Comparison of ENCODE assay signal across 16 cellular contexts in genomic region chr2:38742797-38743559, GRCh38. TPM values are rescaled to one million over a fixed set of nuclear protein-coding genes. Genes with fewer than 3 reads are reported as not detected.
DNase-seq lines count a peak whose midpoint lies in the region; ATAC-seq, FAIRE-seq and TF ChIP-seq lines count a peak whose summit lies in the region.
"Had no signal": no experiment of that assay in that cellular context is flagged by ENCODE, and none has a peak within 500 bp of the region (broad histone marks: within the 10 kb centered on the region; RNA-seq: fewer than 3 reads in every experiment).

No MANE protein-coding gene starts in this region.

- POLR2A ChIA-PET in K562 (lab: Yijun Ruan, JAX) = interaction anchor here (0.7 to 3.9 kb wide), 16 partner anchors 8 to 210 kb away, joined by 3 to 30 read pairs (median 5); partner anchors contain the start of gene SRSF7

- H3K9me3 ChIP-seq in K562 (replicated peaks; ENCODE audit: control insufficient read depth, insufficient read depth, low read depth, low read length) (peaks cover 4% of the 10 kb centered on the region; the same call in 1 of the 2 replicates), trophoblast cell (ENCODE audit: insufficient read depth, low read depth, low read length) (no peaks in the 10 kb centered on the region)

- in situ Hi-C loops in K562 (cut with MboI) = loop anchor here (10.0 to 25.0 kb wide), 2 partner anchors 418 to 756 kb away; no protein-coding TSS in a partner anchor

- no peak overlapping the region for H3K4me2 ChIP-seq in K562 (ENCODE audit: insufficient read depth, low read length)
- H3K4me2 ChIP-seq in trophoblast cell (ENCODE audit: low read length) = no peak overlapping the region
- H3K4me2 ChIP-seq: KMS-11, smooth muscle cell had no signal

- H3K79me1 ChIP-seq in trophoblast cell (ENCODE audit: low read length) = no peaks in the 10 kb centered on the region

- DNase-seq in activated CD8-positive, alpha-beta memory T cell treated with anti-CD3 and anti-CD28 coated beads, Interleukin-2, amount 10 ng/mL, durations not matched to agents 7 days and 5 days = no peak
- no peak for DNase-seq in activated CD8-positive, alpha-beta memory T cell treated with anti-CD3 and anti-CD28 coated beads for 24 hours
- DNase-seq in K562 (ENCODE audit: extremely low read depth in 1 of 4, low spot score in 3 of 4) (peak in 1 of 4 experiments; percentile 19), trophoblast cell (peak; percentile 32 to 53), AG08395 (ENCODE audit: low spot score) (no peak), COR-L47 (lab: John Stamatoyannopoulos, UW) (no peak), NCI-H2081 (lab: John Stamatoyannopoulos, UW) (no peak)
- DNase-seq: activated CD4-positive, alpha-beta T cell treated with anti-CD3 and anti-CD28 coated beads, Interleukin-2, amount 50 U/mL, for 1 hour; activated gamma-delta T cell treated with Interleukin-2 at 50 U/mL for 16 hours; immature natural killer cell; NCI-H1694; NCI-H526 had no signal

- H4K12ac ChIP-seq in trophoblast cell (ENCODE audit: low read depth, low read length) = no peak overlapping the region

- H3K9me3 Mint-ChIP-seq in activated CD8-positive, alpha-beta memory T cell treated with anti-CD3 and anti-CD28 coated beads, Interleukin-2, amount 10 ng/mL, durations not matched to agents 7 days and 5 days (ENCODE audit: low read depth) = no peaks in the 10 kb centered on the region
- H3K9me3 Mint-ChIP-seq in IgD-negative memory B cell = no peaks in the 10 kb centered on the region
- H3K9me3 Mint-ChIP-seq: immature natural killer cell had no signal

- no peak overlapping the region for H3K27ac ChIP-seq in K562 (ENCODE audit: extremely low read depth, low read depth, low read length)
- no peak overlapping the region for H3K27ac ChIP-seq in trophoblast cell (ENCODE audit: low read depth, low read length)

- no peak overlapping the region for H4K8ac ChIP-seq in trophoblast cell (ENCODE audit: low read depth, low read length)

- no peaks in the 10 kb centered on the region for H3K27me3 ChIP-seq in K562 (ENCODE audit: control insufficient read depth in 2 of 2, insufficient read depth in 2 of 2, low read length in 2 of 2)
- H3K27me3 ChIP-seq in trophoblast cell (ENCODE audit: insufficient read depth, low read length) = no peaks in the 10 kb centered on the region

- no peak for FAIRE-seq in K562 (lab: Jason Lieb, UNC)
- FAIRE-seq: bronchial epithelial cell had no signal

- no peak overlapping the region for H4K91ac ChIP-seq in trophoblast cell (ENCODE audit: low read depth, low read length)

- H2AK5ac ChIP-seq in trophoblast cell (ENCODE audit: low read length) = no peak overlapping the region

- H3K4me1 ChIP-seq in K562 (replicated peaks in 1 of 2; ENCODE audit: control insufficient read depth in 2 of 2, insufficient read depth in 2 of 2, low read length in 2 of 2) (peaks cover 0 to 10% of the 10 kb centered on the region in 2 experiments; a peak in 2 of 5 replicates), trophoblast cell (ENCODE audit: control insufficient read depth in 1 of 2, insufficient read depth in 2 of 2, low read length in 2 of 2) (peaks cover under 1 to 2% of the 10 kb centered on the region in 2 experiments)

- H4K20me1 ChIP-seq in K562 (replicated peaks; ENCODE audit: control insufficient read depth, insufficient read depth, low read length) = peaks cover 19% of the 10 kb centered on the region

- CTCF ChIA-PET in activated CD8-positive, alpha-beta memory T cell treated with anti-CD3 and anti-CD28 coated beads, Interleukin-2, amount 10 ng/mL, durations not matched to agents 7 days and 5 days (lab: Charles Lee) = interaction anchor here (0.6 to 6.3 kb wide), 16 partner anchors 10 to 427 kb away, joined by 3 to 47 read pairs (median 4); partner anchors contain the start of genes GALM and HNRNPLL
- CTCF ChIA-PET in K562 (lab: Yijun Ruan, JAX; ENCODE audit: low intra/inter-chr PET ratio) = no interaction called here

- H2BK5ac ChIP-seq in trophoblast cell (ENCODE audit: low read depth, low read length, poor library complexity) = no peak overlapping the region

- H3K4me3 Mint-ChIP-seq in activated CD8-positive, alpha-beta memory T cell treated with anti-CD3 and anti-CD28 coated beads, Interleukin-2, amount 10 ng/mL, durations not matched to agents 7 days and 5 days = no peak overlapping the region
- H3K4me3 Mint-ChIP-seq in IgD-negative memory B cell = peak overlapping the region in 1 of 4 donors; percentile 23

- no peak overlapping the region for H2BK12ac ChIP-seq in trophoblast cell (ENCODE audit: low read length)

- no peak overlapping the region for H3K14ac ChIP-seq in trophoblast cell (ENCODE audit: low read length)

- 75% methylated on average over 10 of the region's 10 CpGs for WGBS in K562 (ENCODE audit: insufficient coverage, low coverage, missing lambda C conversion rate)
- WGBS in trophoblast cell (ENCODE audit: extremely low coverage, insufficient coverage, insufficient read length) = no CpG with 5 or more reads among the region's 10 CpGs

- H3K9me1 ChIP-seq in K562 (ENCODE audit: control insufficient read depth, insufficient read depth, low read length) = no peaks in the 10 kb centered on the region

- H3K4ac ChIP-seq in trophoblast cell (ENCODE audit: low read depth, low read length) = no peak overlapping the region

- no peak for TF ChIP-seq EP300 in K562 (IDR thresholded peaks at IDR 0.05; ENCODE audit: low read length)

- BruUV-seq in K562 (replicated peaks; lab: Mats Ljungman, UMichigan) = no TSS peak

- peak; percentile 46 for TF ChIP-seq POLR2A in K562 (conservative IDR thresholded peaks at IDR 0.05)

- H3K79me2 ChIP-seq in K562 (ENCODE audit: control insufficient read depth, insufficient read depth, low read length) = peaks cover 38% of the 10 kb centered on the region
- no peaks in the 10 kb centered on the region for H3K79me2 ChIP-seq in trophoblast cell (ENCODE audit: control insufficient read depth, insufficient read depth, low read length, poor library complexity)

- peaks cover 80% of the 10 kb centered on the region for H3K36me3 ChIP-seq in K562 (ENCODE audit: control insufficient read depth, insufficient read depth, low read length)
- peaks cover 12 to 27% of the 10 kb centered on the region in 2 experiments for H3K36me3 ChIP-seq in trophoblast cell (ENCODE audit: control insufficient read depth in 1 of 2, insufficient read depth in 2 of 2, low read length in 2 of 2)

- TF ChIP-seq RAD21 in K562 (CRISPR knock-in tag; conservative IDR thresholded peaks at IDR 0.05 in 1 of 2, IDR thresholded peaks at IDR 0.05 in 1 of 2) = no peak

- no peaks in the 10 kb centered on the region for H3K27me3 Mint-ChIP-seq in activated CD8-positive, alpha-beta memory T cell treated with anti-CD3 and anti-CD28 coated beads, Interleukin-2, amount 10 ng/mL, durations not matched to agents 7 days and 5 days
- H3K27me3 Mint-ChIP-seq in IgD-negative memory B cell = no peaks in the 10 kb centered on the region

- no peak overlapping the region for H2BK120ac ChIP-seq in trophoblast cell (ENCODE audit: insufficient read depth, low read length, poor library complexity)

- intact Hi-C loops in K562 (cut with micrococcal nuclease) = loop anchor here (5.0 to 10.0 kb wide), 2 partner anchors 426 to 482 kb away; no protein-coding TSS in a partner anchor

- H3K4me3 ChIP-seq in K562 (no peak overlapping the region), trophoblast cell (ENCODE audit: low read depth, low read length) (no peak overlapping the region)
- H3K4me3 ChIP-seq: smooth muscle cell had no signal

- peak; percentile 10 for ATAC-seq in activated CD8-positive, alpha-beta memory T cell treated with anti-CD3 and anti-CD28 coated beads, Interleukin-2, amount 10 ng/mL, durations not matched to agents 7 days and 5 days
- peak; percentile 57 for ATAC-seq in K562

- no peak for TF ChIP-seq CTCF in K562 (IDR thresholded peaks at IDR 0.05 in 2 of 3, conservative IDR thresholded peaks at IDR 0.05 in 1 of 3; ENCODE audit: insufficient read depth in 2 of 3, low read depth in 1 of 3, low read length in 3 of 3)

- no peak overlapping the region for H3K9ac ChIP-seq in K562 (ENCODE audit: insufficient read depth in 1 of 2, low read depth in 2 of 2, low read length in 2 of 2)
- H3K9ac ChIP-seq in trophoblast cell (ENCODE audit: low read length) = no peak overlapping the region
- H3K9ac ChIP-seq: KMS-11 had no signal

- peaks cover 77% of the 10 kb centered on the region for H3K36me3 Mint-ChIP-seq in activated CD8-positive, alpha-beta memory T cell treated with anti-CD3 and anti-CD28 coated beads, Interleukin-2, amount 10 ng/mL, durations not matched to agents 7 days and 5 days
- peaks cover 10% of the 10 kb centered on the region for H3K36me3 Mint-ChIP-seq in IgD-negative memory B cell

- H3K4me1 Mint-ChIP-seq in activated CD8-positive, alpha-beta memory T cell treated with anti-CD3 and anti-CD28 coated beads, Interleukin-2, amount 10 ng/mL, durations not matched to agents 7 days and 5 days = peaks cover 72% of the 10 kb centered on the region
- peaks cover 30 to 49% (median 35%) of the 10 kb centered on the region in 3 donors for H3K4me1 Mint-ChIP-seq in IgD-negative memory B cell

- H3K23ac ChIP-seq in trophoblast cell (ENCODE audit: low read length) = no peak overlapping the region

- peak overlapping the region; percentile 78 for H3K27ac Mint-ChIP-seq in activated CD8-positive, alpha-beta memory T cell treated with anti-CD3 and anti-CD28 coated beads, Interleukin-2, amount 10 ng/mL, durations not matched to agents 7 days and 5 days
- peak overlapping the region in 2 of 3 donors; percentile 26 to 99 for H3K27ac Mint-ChIP-seq in IgD-negative memory B cell

- no peak overlapping the region for H3K18ac ChIP-seq in trophoblast cell (ENCODE audit: low read length)

- H2AFZ ChIP-seq in K562 (ENCODE audit: low read depth, low read length) (no peak overlapping the region), trophoblast cell (ENCODE audit: insufficient read depth, low read length, poor library complexity) (no peak overlapping the region)

RNA-seq across cellular contexts. Expression of gene SRSF7, which starts 8.2 kb away (rescaled TPM):
- total RNA-seq in activated CD8-positive, alpha-beta memory T cell treated with anti-CD3 and anti-CD28 coated beads, Interleukin-2, amount 10 ng/mL, durations not matched to agents 7 days and 5 days = 100 to 1,000 TPM; 362 to 378 TPM
- polyA plus RNA-seq in IgD-negative memory B cell (284 TPM), K562 (2011; rRNA removed) (519 and 726 TPM in 2 replicates), K562 (2014; fragmentation: Illumina TruSeq; extraction: Trizol) (316 and 323 TPM in 2 replicates), K562 (2014; fragmentation: Nextera tagmentation; extraction: Ambion mirVana) (100 to 1,000 TPM; 696 to 706 TPM), K562 (2014; rRNA removed) (375 and 380 TPM in 2 replicates)
- 208 and 463 TPM in 2 replicates for total RNA-seq in K562 (2011; cell fraction: chromatin; rRNA removed; ENCODE audit: low replicate concordance)
- 149 and 153 TPM in 2 replicates for total RNA-seq in K562 (2011; cell fraction: nucleolus; rRNA removed)
- 214 TPM in 2 replicates for total RNA-seq in K562 (2011; cell fraction: nucleoplasm; rRNA removed)
- total RNA-seq in K562 (2014; rRNA removed) (219 and 241 TPM in 2 replicates), K562 (2014; rRNA removed; fragmentation: Illumina TruSeq; extraction: Trizol) (336 and 371 TPM in 2 replicates), K562 (2015; rRNA removed; fragmentation: Illumina TruSeq; extraction: Trizol) (393 and 420 TPM in 2 replicates), K562 (2021) (293 and 315 TPM in 2 replicates)
- 154 and 268 TPM in 2 replicates for polyA plus RNA-seq in K562 (2011; cell fraction: cytosol; rRNA removed)
- polyA plus RNA-seq in K562 (2011; cell fraction: nucleus; rRNA removed) = 495 and 660 TPM in 2 replicates
- 248 and 386 TPM in 2 replicates for polyA plus RNA-seq in K562 (2012)
- polyA minus RNA-seq in K562 (2011; rRNA and poly(A)+ RNA removed) = 547 and 760 TPM in 2 replicates
- 130 and 176 TPM in 2 replicates for polyA minus RNA-seq in K562 (2011; cell fraction: cytosol; rRNA and poly(A)+ RNA removed)
- polyA minus RNA-seq in K562 (2011; cell fraction: nucleus; rRNA and poly(A)+ RNA removed) = 174 and 299 TPM in 2 replicates
- 200 and 205 TPM in 2 replicates for polyA plus RNA-seq in trophoblast cell (2013)

RNA-seq across cellular contexts. Expression of gene GEMIN6, which starts 35.0 kb away (rescaled TPM):
- 10 to 100 TPM; 17.8 to 30.8 TPM for total RNA-seq in activated CD8-positive, alpha-beta memory T cell treated with anti-CD3 and anti-CD28 coated beads, Interleukin-2, amount 10 ng/mL, durations not matched to agents 7 days and 5 days
- polyA plus RNA-seq in IgD-negative memory B cell (12.3 TPM), K562 (2011; rRNA removed) (18.0 and 28.4 TPM in 2 replicates), K562 (2014; fragmentation: Illumina TruSeq; extraction: Trizol) (12.0 and 12.5 TPM in 2 replicates), K562 (2014; fragmentation: Nextera tagmentation; extraction: Ambion mirVana) (10 to 100 TPM; 48.5 to 58.6 TPM), K562 (2014; rRNA removed) (14.5 and 17.4 TPM in 2 replicates)
- 5.5 and 7.4 TPM in 2 replicates for total RNA-seq in K562 (2011; cell fraction: chromatin; rRNA removed; ENCODE audit: low replicate concordance)
- 3.2 TPM in 2 replicates for total RNA-seq in K562 (2011; cell fraction: nucleolus; rRNA removed)
- 4.1 and 8.1 TPM in 2 replicates for total RNA-seq in K562 (2011; cell fraction: nucleoplasm; rRNA removed)
- total RNA-seq in K562 (2014; rRNA removed) (12.3 and 18.3 TPM in 2 replicates), K562 (2014; rRNA removed; fragmentation: Illumina TruSeq; extraction: Trizol) (31.6 and 32.4 TPM in 2 replicates), K562 (2015; rRNA removed; fragmentation: Illumina TruSeq; extraction: Trizol) (20.3 and 21.8 TPM in 2 replicates), K562 (2021) (15.9 and 19.3 TPM in 2 replicates)
- 6.1 and 10.2 TPM in 2 replicates for polyA plus RNA-seq in K562 (2011; cell fraction: cytosol; rRNA removed)
- 3.8 and 6.4 TPM in 2 replicates for polyA plus RNA-seq in K562 (2011; cell fraction: nucleus; rRNA removed)
- polyA plus RNA-seq in K562 (2012) = 6.1 and 13.3 TPM in 2 replicates
- polyA minus RNA-seq in K562 (2011; rRNA and poly(A)+ RNA removed) = 9.7 and 11.4 TPM in 2 replicates
- 4.4 and 6.8 TPM in 2 replicates for polyA minus RNA-seq in K562 (2011; cell fraction: cytosol; rRNA and poly(A)+ RNA removed)
- polyA minus RNA-seq in K562 (2011; cell fraction: nucleus; rRNA and poly(A)+ RNA removed) = 0.81 and 2.4 TPM in 2 replicates
- 6.2 and 6.6 TPM in 2 replicates for polyA plus RNA-seq in trophoblast cell (2013)

Comparison
In these comparisons a context has a peak if more than half of its experiments do, and no peak if none do; other contexts are left out.
1. DNase-seq: peak in trophoblast cell (2 of 2); none in activated CD8-positive, alpha-beta memory T cell treated with anti-CD3 and anti-CD28 coated beads, Interleukin-2, amount 10 ng/mL, durations not matched to agents 7 days and 5 days (single experiment), activated CD8-positive, alpha-beta memory T cell treated with anti-CD3 and anti-CD28 coated beads for 24 hours (single experiment), AG08395 (single experiment), COR-L47 (single experiment) and NCI-H2081 (0 of 2).